ENCODE assay signal across 1 cellular context in the genomic region with DNA sequence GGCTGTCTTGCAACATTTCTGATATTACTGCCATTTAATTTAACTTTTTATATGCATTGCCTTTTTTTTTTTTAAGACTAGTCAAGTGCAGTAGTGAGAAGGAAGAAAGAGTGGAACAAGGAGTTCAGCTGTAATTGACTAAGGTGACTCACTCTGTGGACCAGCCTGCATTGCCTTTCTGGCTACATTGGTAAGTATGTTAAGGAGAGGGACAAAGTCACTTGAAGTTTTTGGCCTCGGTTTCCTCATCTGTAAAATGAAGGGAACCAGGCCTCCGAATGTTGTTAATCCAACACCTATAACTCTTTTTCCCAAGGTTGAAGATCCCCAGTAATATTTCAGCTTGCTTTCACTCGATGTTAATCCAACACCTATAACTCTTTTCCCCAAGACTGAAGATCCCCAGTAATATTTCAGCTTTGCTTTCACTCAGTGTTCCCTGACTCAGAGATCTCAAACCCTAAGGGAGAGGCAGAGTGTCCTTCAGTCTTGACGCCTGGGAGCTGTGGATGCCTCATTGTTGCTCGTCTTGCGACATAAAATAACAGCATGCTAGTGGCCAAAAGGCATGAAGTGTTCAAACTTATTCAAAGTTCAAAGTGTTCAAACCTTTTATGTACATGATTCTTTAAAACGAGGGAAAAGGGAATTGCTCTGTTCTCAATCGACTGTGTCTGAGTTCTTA.
TF ChIP-seq lines count a peak whose summit lies in the region.

No MANE protein-coding gene starts in this region.

TF ChIP-seq in HepG2, 621 proteins besides CTCF, POLR2A, EP300 and RAD21 (continued from another document and continues in another):
- TF ChIP-seq KDM3A (CRISPR knock-in tag; IDR thresholded peaks at IDR 0.05; ENCODE audit: low read depth) (no peak), TARDBP (CRISPR knock-in tag; IDR thresholded peaks at IDR 0.05) (peak; percentile 43; the same call in 1 of the 2 replicates), PBX3 (CRISPR knock-in tag; IDR thresholded peaks at IDR 0.05; ENCODE audit: borderline replicate concordance) (no peak), SOX5 (CRISPR knock-in tag; IDR thresholded peaks at IDR 0.05; ENCODE audit: borderline replicate concordance) (peak; percentile 73; the same call in 1 of the 2 replicates), NFYB (CRISPR knock-in tag; IDR thresholded peaks at IDR 0.05) (no peak), ZFP36L2 (CRISPR knock-in tag; IDR thresholded peaks at IDR 0.05) (no peak), HINFP (CRISPR knock-in tag; IDR thresholded peaks at IDR 0.05; ENCODE audit: low read depth) (no peak), MYC (CRISPR knock-in tag; IDR thresholded peaks at IDR 0.05; ENCODE audit: borderline replicate concordance) (no peak), CENPX (CRISPR knock-in tag; IDR thresholded peaks at IDR 0.05) (no peak), ZNF652 (CRISPR knock-in tag; IDR thresholded peaks at IDR 0.05; ENCODE audit: borderline replicate concordance, low read depth) (peak; percentile 36; the same call in 1 of the 2 replicates), GATAD1 (CRISPR knock-in tag; IDR thresholded peaks at IDR 0.05) (no peak), RARG (CRISPR knock-in tag; IDR thresholded peaks at IDR 0.05; ENCODE audit: low read depth) (no peak), MXD4 (CRISPR knock-in tag; IDR thresholded peaks at IDR 0.05) (peak; percentile 57; the same call in 1 of the 2 replicates), AHR (CRISPR knock-in tag; IDR thresholded peaks at IDR 0.05) (no peak), BRF2 (CRISPR knock-in tag; IDR thresholded peaks at IDR 0.05) (no peak), HMGXB3 (CRISPR knock-in tag; IDR thresholded peaks at IDR 0.05; ENCODE audit: borderline replicate concordance) (0 out of 2 replicates have a peak, but pooled peaks have one; percentile 43), FOXA3 (CRISPR knock-in tag; IDR thresholded peaks at IDR 0.05) (peak; percentile 39; the same call in 1 of the 2 replicates), KAT8 (CRISPR knock-in tag; IDR thresholded peaks at IDR 0.05) (0 out of 2 replicates have a peak, but pooled peaks have one; percentile 45), ZMYM2 (CRISPR knock-in tag; IDR thresholded peaks at IDR 0.05) (no peak; the same call in 1 of the 2 replicates), ZNF512 (CRISPR knock-in tag; IDR thresholded peaks at IDR 0.05) (no peak), ZNF143 (CRISPR knock-in tag; IDR thresholded peaks at IDR 0.05) (no peak), ZNF614 (CRISPR knock-in tag; IDR thresholded peaks at IDR 0.05; ENCODE audit: borderline replicate concordance) (no peak), ZMYM3 (CRISPR knock-in tag; IDR thresholded peaks at IDR 0.05) (no peak), ZNF121 (CRISPR knock-in tag; IDR thresholded peaks at IDR 0.05) (no peak), SKI (IDR thresholded peaks at IDR 0.05; ENCODE audit: partially characterized antibody) (no peak), RFX1 (IDR thresholded peaks at IDR 0.05) (no peak), KLF13 (CRISPR knock-in tag; IDR thresholded peaks at IDR 0.05) (no peak), NFYC (CRISPR knock-in tag; IDR thresholded peaks at IDR 0.05) (no peak), ZNF10 (CRISPR knock-in tag; IDR thresholded peaks at IDR 0.05; ENCODE audit: borderline replicate concordance, low read depth) (no peak), SMC3 (IDR thresholded peaks at IDR 0.05; ENCODE audit: low read length) (no peak), NCOA2 (CRISPR knock-in tag; IDR thresholded peaks at IDR 0.05) (peak; percentile 58), ASH2L (IDR thresholded peaks at IDR 0.05; ENCODE audit: insufficient read length, low read depth, low read length) (peak; percentile 38)
- TF ChIP-seq, protein P1, sequence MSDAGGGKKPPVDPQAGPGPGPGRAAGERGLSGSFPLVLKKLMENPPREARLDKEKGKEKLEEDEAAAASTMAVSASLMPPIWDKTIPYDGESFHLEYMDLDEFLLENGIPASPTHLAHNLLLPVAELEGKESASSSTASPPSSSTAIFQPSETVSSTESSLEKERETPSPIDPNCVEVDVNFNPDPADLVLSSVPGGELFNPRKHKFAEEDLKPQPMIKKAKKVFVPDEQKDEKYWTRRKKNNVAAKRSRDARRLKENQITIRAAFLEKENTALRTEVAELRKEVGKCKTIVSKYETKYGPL (CRISPR knock-in tag; IDR thresholded peaks at IDR 0.05), result peak; percentile 61; the same call in 1 of the 2 replicates
- TF ChIP-seq, protein P2, sequence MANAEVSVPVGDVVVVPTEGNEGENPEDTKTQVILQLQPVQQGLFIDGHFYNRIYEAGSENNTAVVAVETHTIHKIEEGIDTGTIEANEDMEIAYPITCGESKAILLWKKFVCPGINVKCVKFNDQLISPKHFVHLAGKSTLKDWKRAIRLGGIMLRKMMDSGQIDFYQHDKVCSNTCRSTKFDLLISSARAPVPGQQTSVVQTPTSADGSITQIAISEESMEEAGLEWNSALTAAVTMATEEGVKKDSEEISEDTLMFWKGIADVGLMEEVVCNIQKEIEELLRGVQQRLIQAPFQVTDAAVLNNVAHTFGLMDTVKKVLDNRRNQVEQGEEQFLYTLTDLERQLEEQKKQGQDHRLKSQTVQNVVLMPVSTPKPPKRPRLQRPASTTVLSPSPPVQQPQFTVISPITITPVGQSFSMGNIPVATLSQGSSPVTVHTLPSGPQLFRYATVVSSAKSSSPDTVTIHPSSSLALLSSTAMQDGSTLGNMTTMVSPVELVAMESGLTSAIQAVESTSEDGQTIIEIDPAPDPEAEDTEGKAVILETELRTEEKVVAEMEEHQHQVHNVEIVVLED (CRISPR knock-in tag; IDR thresholded peaks at IDR 0.05; ENCODE audit: borderline replicate concordance), result no peak
- TF ChIP-seq, protein P3, sequence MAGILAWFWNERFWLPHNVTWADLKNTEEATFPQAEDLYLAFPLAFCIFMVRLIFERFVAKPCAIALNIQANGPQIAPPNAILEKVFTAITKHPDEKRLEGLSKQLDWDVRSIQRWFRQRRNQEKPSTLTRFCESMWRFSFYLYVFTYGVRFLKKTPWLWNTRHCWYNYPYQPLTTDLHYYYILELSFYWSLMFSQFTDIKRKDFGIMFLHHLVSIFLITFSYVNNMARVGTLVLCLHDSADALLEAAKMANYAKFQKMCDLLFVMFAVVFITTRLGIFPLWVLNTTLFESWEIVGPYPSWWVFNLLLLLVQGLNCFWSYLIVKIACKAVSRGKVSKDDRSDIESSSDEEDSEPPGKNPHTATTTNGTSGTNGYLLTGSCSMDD (CRISPR knock-in tag; IDR thresholded peaks at IDR 0.05), result no peak
- TF ChIP-seq, protein P4, sequence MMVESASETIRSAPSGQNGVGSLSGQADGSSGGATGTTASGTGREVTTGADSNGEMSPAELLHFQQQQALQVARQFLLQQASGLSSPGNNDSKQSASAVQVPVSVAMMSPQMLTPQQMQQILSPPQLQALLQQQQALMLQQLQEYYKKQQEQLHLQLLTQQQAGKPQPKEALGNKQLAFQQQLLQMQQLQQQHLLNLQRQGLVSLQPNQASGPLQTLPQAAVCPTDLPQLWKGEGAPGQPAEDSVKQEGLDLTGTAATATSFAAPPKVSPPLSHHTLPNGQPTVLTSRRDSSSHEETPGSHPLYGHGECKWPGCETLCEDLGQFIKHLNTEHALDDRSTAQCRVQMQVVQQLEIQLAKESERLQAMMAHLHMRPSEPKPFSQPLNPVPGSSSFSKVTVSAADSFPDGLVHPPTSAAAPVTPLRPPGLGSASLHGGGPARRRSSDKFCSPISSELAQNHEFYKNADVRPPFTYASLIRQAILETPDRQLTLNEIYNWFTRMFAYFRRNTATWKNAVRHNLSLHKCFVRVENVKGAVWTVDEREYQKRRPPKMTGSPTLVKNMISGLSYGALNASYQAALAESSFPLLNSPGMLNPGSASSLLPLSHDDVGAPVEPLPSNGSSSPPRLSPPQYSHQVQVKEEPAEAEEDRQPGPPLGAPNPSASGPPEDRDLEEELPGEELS (CRISPR knock-in tag; IDR thresholded peaks at IDR 0.05), result 0 out of 2 replicates have a peak, but pooled peaks have one; percentile 54
- TF ChIP-seq, protein P5, sequence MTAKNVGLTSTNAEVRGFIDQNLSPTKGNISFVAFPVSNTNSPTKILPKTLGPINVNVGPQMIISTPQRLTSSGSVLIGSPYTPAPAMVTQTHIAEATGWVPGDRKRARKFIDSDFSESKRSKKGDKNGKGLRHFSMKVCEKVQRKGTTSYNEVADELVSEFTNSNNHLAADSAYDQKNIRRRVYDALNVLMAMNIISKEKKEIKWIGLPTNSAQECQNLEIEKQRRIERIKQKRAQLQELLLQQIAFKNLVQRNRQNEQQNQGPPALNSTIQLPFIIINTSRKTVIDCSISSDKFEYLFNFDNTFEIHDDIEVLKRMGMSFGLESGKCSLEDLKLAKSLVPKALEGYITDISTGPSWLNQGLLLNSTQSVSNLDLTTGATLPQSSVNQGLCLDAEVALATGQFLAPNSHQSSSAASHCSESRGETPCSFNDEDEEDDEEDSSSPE (CRISPR knock-in tag; IDR thresholded peaks at IDR 0.05), result peak; percentile 64; the same call in 1 of the 2 replicates
- TF ChIP-seq, protein P6, sequence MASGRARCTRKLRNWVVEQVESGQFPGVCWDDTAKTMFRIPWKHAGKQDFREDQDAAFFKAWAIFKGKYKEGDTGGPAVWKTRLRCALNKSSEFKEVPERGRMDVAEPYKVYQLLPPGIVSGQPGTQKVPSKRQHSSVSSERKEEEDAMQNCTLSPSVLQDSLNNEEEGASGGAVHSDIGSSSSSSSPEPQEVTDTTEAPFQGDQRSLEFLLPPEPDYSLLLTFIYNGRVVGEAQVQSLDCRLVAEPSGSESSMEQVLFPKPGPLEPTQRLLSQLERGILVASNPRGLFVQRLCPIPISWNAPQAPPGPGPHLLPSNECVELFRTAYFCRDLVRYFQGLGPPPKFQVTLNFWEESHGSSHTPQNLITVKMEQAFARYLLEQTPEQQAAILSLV (CRISPR knock-in tag; IDR thresholded peaks at IDR 0.05; ENCODE audit: borderline replicate concordance), result no peak
